Comparison of ENCODE assay signal across 15 cellular contexts in genomic region chr9:111890254-111890791, GRCh38. TPM values are rescaled to one million over a fixed set of nuclear protein-coding genes. Genes with fewer than 3 reads are reported as not detected.
DNase-seq lines count a peak whose midpoint lies in the region; ATAC-seq, FAIRE-seq and TF ChIP-seq lines count a peak whose summit lies in the region.
"Had no signal": no experiment of that assay in that cellular context is flagged by ENCODE, and none has a peak within 500 bp of the region (broad histone marks: within the 10 kb centered on the region; RNA-seq: fewer than 3 reads in every experiment).

No MANE protein-coding gene starts in this region.

- no peaks in the 10 kb centered on the region for H3K36me3 ChIP-seq in kidney (ENCODE audit: control insufficient read depth in 1 of 2, insufficient read depth in 2 of 2, low read length in 2 of 2)

- DNase-seq in LNCaP clone FGC (ENCODE audit: low read depth) (peak; percentile 75), kidney (no peak), iPS-NIHi7 (ENCODE audit: extremely low spot score) (no peak), A172 (ENCODE audit: low spot score) (no peak)
- DNase-seq: Caco-2; CD8-positive, alpha-beta memory T cell; GM23248; IMR-90; KBM-7 had no signal

- ATAC-seq in GM18870 (IDR thresholded peaks at IDR 0.05; ENCODE audit: unreplicated experiment): no peak
- ATAC-seq: HCT116 had no signal

- H3K9ac ChIP-seq in kidney (ENCODE audit: low read length in 2 of 2): no peak overlapping the region
- H3K9ac ChIP-seq: GM23248 had no signal

- H3K27ac ChIP-seq in C4-2B (peak overlapping the region; percentile 60), VCaP (peak overlapping the region; percentile 64), kidney (ENCODE audit: low read depth in 2 of 2, low read length in 2 of 2) (no peak overlapping the region)
- H3K27ac ChIP-seq: GM23248, HL-60 had no signal

- no peaks in the 10 kb centered on the region for H3K9me3 ChIP-seq in kidney (ENCODE audit: control insufficient read depth in 1 of 2, low read length in 2 of 2)
- H3K9me3 ChIP-seq: Caco-2 had no signal

- TF ChIP-seq CTCF in C4-2B (conservative IDR thresholded peaks at IDR 0.05) (no peak), LNCaP clone FGC (IDR thresholded peaks at IDR 0.05; ENCODE audit: control insufficient read depth, extremely low read depth, insufficient read depth) (no peak), VCaP (conservative IDR thresholded peaks at IDR 0.05) (no peak), kidney (IDR thresholded peaks at IDR 0.05; ENCODE audit: borderline replicate concordance, extremely low read depth, insufficient read depth) (no peak)

- H3K4me3 ChIP-seq in LNCaP clone FGC (ENCODE audit: low read depth, low read length) (no peak overlapping the region), kidney (ENCODE audit: low read length in 2 of 2) (no peak overlapping the region)
- H3K4me3 ChIP-seq: GM23248 had no signal

- intact Hi-C loops in kidney (cut with DNase I): no loop called here

- no peaks in the 10 kb centered on the region for H3K4me1 ChIP-seq in kidney (ENCODE audit: control insufficient read depth in 1 of 2, insufficient read depth in 1 of 2, low read depth in 1 of 2, low read length in 2 of 2)

- no peak for FAIRE-seq in kidney (lab: Jason Lieb, UNC)
- FAIRE-seq: H54 had no signal

RNA-seq across cellular contexts. Expression of gene UGCG, which starts 6.3 kb away (rescaled TPM):
- 113 TPM for total RNA-seq in kidney
- 20.8 TPM for polyA plus RNA-seq in kidney (ENCODE audit: insufficient read depth, low read depth, low replicate concordance)
- 64.6 and 80.7 TPM in 2 replicates for total RNA-seq in A172 (2014; rRNA removed; shearing (Covaris generic))

Comparison
In these comparisons a context has a peak if more than half of its experiments do, and no peak if none do; other contexts are left out.
1. H3K27ac ChIP-seq: peak in C4-2B (single experiment) and VCaP (single experiment); none in kidney (0 of 2).